8 cellular contexts compared by ENCODE assay signal in the genomic region with DNA sequence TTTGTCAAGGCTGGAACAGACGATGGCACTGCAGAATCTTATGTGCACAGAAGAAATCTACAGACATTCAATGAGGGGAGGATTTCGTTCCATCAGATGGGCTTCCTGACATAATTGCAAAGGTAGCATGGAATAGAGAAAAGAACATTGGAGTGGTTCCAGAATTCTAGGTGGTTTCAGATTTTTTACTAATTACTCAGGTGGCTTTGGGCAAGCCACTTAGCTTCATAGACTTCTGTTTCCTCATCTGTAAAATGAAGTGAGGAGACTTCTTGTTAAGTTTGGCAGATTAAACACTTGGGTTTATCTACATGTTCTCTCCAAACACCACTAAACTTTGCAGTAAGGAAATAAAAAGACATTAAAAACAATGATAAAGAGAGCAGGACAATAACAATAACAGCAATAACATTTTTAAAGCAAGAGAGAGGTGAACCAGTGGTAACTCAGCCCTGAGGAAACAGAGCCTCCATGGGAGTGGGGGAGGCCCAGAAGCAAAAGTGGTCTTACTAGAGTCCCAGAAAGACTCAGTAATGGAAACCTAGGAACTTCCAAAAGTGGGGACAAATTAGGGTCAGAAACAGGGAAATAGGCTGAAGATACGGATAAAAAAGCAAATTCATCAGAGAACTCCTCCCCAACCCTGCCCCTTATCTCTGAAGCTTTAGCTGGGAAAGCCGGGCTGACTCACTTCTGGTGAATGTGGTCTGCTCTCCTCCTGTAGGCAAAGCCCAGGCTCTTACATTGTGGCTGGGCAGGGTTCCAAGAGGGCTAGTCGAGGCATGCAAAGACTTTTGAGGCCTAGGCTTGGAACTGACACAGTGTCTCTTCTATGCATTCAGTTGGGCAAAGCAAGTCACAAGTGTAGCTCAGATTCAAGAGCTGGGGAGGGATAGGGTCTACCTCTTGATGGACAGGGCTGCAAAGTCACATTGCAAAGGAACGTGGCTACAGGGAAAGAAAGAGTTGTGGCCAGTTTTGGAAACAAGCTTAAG. TPM values are rescaled to one million over a fixed set of nuclear protein-coding genes. Genes with fewer than 3 reads are reported as not detected.
A peak's percentile ranks its signal among the peaks of the same experiment; 100 is the strongest.
DNase-seq lines count a peak whose midpoint lies in the region; FAIRE-seq and TF ChIP-seq lines count a peak whose summit lies in the region.

No MANE protein-coding gene starts in this region.

- no peak overlapping the region for H4K91ac ChIP-seq in neuronal stem cell (ENCODE audit: low read depth, low read length, poor library complexity)

- no CpG with 5 or more reads among the region's 6 CpGs for WGBS in neuronal stem cell (ENCODE audit: extremely low coverage in 2 of 2, insufficient read length in 2 of 2, insufficient replicate concordance in 1 of 2), 2 donors

- H3K27ac ChIP-seq in cardiac muscle cell = no peak overlapping the region
- no peak overlapping the region for H3K27ac ChIP-seq in neuronal stem cell (replicated peaks; ENCODE audit: low read length)

- H2BK5ac ChIP-seq in neuronal stem cell (ENCODE audit: low read length) = no peak overlapping the region

- intact Hi-C loops in cardiac septum (cut with DNase I) = loop anchor here (5.0 kb wide), 2 partner anchors 197 to 393 kb away; no protein-coding TSS in a partner anchor

- FAIRE-seq in bronchial epithelial cell (lab: Jason Lieb, UNC) = peak; percentile 99

- no peak overlapping the region for H3K9ac ChIP-seq in neuronal stem cell (ENCODE audit: low read depth, low read length, poor library complexity)

- peaks cover 3% of the 10 kb centered on the region for H3K4me1 ChIP-seq in cardiac muscle cell (ENCODE audit: low read depth)
- peaks cover 2 to 5% of the 10 kb centered on the region in 2 donors for H3K4me1 ChIP-seq in neuronal stem cell (ENCODE audit: control insufficient read depth in 2 of 2, insufficient read depth in 1 of 2, low read depth in 1 of 2, low read length in 2 of 2)

- no peak overlapping the region for H2BK12ac ChIP-seq in neuronal stem cell (ENCODE audit: low read length)

- no peak for TF ChIP-seq CTCF in cardiac muscle cell (IDR thresholded peaks at IDR 0.05; ENCODE audit: low read depth, low read length)
- no peak for TF ChIP-seq CTCF in bronchial epithelial cell (IDR thresholded peaks at IDR 0.05; ENCODE audit: insufficient read depth, low read length, severe bottlenecking)

- H3K9me3 ChIP-seq in cardiac muscle cell (ENCODE audit: low read depth) (no peaks in the 10 kb centered on the region), neuronal stem cell (replicated peaks in 1 of 2; ENCODE audit: control insufficient read depth in 2 of 2, insufficient read depth in 1 of 2, low read depth in 1 of 2, low read length in 2 of 2) (no peaks in the 10 kb centered on the region)

- H2BK120ac ChIP-seq in neuronal stem cell (ENCODE audit: low read depth, low read length) = no peak overlapping the region

- no peak overlapping the region for H2AFZ ChIP-seq in neuronal stem cell (ENCODE audit: low read length)

- H2AK5ac ChIP-seq in neuronal stem cell (ENCODE audit: low read depth, low read length) = no peak overlapping the region

- peak; percentile 32 to 99 for DNase-seq in cardiac muscle cell (ENCODE audit: low read depth in 1 of 2, low spot score in 1 of 2)
- no peak for DNase-seq in cardiac septum (ENCODE audit: low spot score)
- DNase-seq in HK-2 (ENCODE audit: unreplicated experiment) = peak; percentile 85
- peak; percentile 48 to 94 for DNase-seq in SW 1271 (lab: John Stamatoyannopoulos, UW)
- DNase-seq in bronchial epithelial cell (ENCODE audit: low read depth) = peak; percentile 98
- DNase-seq in neuronal stem cell (ENCODE audit: low spot score) = no peak
- DNase-seq in NCI-H146 treated with DMSO at 0.1 percent for 48 hours (lab: John Stamatoyannopoulos, UW; ENCODE audit: unreplicated experiment) = no peak
- no peak for DNase-seq in GM19240 (ENCODE audit: insufficient read length, low spot score)

- H4K8ac ChIP-seq in neuronal stem cell (ENCODE audit: low read depth, low read length) = no peak overlapping the region

- no peaks in the 10 kb centered on the region for H3K36me3 ChIP-seq in cardiac muscle cell
- no peaks in the 10 kb centered on the region for H3K36me3 ChIP-seq in bronchial epithelial cell (ENCODE audit: control insufficient read depth, insufficient read depth, low read length)
- no peaks in the 10 kb centered on the region for H3K36me3 ChIP-seq in neuronal stem cell (replicated peaks in 1 of 2; ENCODE audit: control insufficient read depth in 2 of 2, insufficient read depth in 2 of 2, low read length in 2 of 2)

- H3K4ac ChIP-seq in neuronal stem cell (ENCODE audit: low read length) = no peak overlapping the region

- H3K18ac ChIP-seq in neuronal stem cell (ENCODE audit: low read length) = peak overlapping the region; percentile 20

- H3K27me3 ChIP-seq in cardiac muscle cell (no peaks in the 10 kb centered on the region), bronchial epithelial cell (ENCODE audit: control insufficient read depth, insufficient read depth, low read length) (no peaks in the 10 kb centered on the region), neuronal stem cell (ENCODE audit: control insufficient read depth in 3 of 3, insufficient read depth in 3 of 3, low read depth in 1 of 3, low read length in 3 of 3) (no peaks in the 10 kb centered on the region)

- H2BK15ac ChIP-seq in neuronal stem cell (ENCODE audit: low read length) = no peak overlapping the region

- H3K14ac ChIP-seq in neuronal stem cell (ENCODE audit: low read length) = no peak overlapping the region

- H3K23ac ChIP-seq in neuronal stem cell (ENCODE audit: low read depth, low read length, poor library complexity) = no peak overlapping the region

- no peaks in the 10 kb centered on the region for H3K79me1 ChIP-seq in neuronal stem cell (ENCODE audit: low read depth, low read length)

- no peak overlapping the region for H3K4me2 ChIP-seq in neuronal stem cell (ENCODE audit: insufficient read depth, low read length, poor library complexity, severe bottlenecking)

- H3K4me3 ChIP-seq in cardiac muscle cell (no peak overlapping the region), bronchial epithelial cell (ENCODE audit: low read depth, low read length) (no peak overlapping the region), neuronal stem cell (ENCODE audit: low read length in 2 of 2) (no peak overlapping the region)

RNA-seq across cellular contexts. Expression of a gene that starts 11.8 kb away (rescaled TPM):
- total RNA-seq in cardiac muscle cell (not detected in 2 replicates), cardiac septum (not detected), bronchial epithelial cell (under 0.01 TPM in 1 of 2 replicates, not detected in the other)
- polyA plus RNA-seq in cardiac muscle cell = not detected in 2 replicates
- polyA plus RNA-seq in neuronal stem cell (2013, experiment 1 of 2) = not detected
- polyA plus RNA-seq in neuronal stem cell (2013, experiment 2 of 2) = not detected

Comparison
In these comparisons a context has a peak if more than half of its experiments do, and no peak if none do; other contexts are left out.
1. DNase-seq: peak in cardiac muscle cell (2 of 2), HK-2 (single experiment), SW 1271 (2 of 2) and bronchial epithelial cell (single experiment); none in cardiac septum (single experiment), neuronal stem cell (single experiment), NCI-H146 treated with DMSO at 0.1 percent for 48 hours (single experiment) and GM19240 (single experiment).